8 cellular contexts compared by ENCODE assay signal in the genomic region with DNA sequence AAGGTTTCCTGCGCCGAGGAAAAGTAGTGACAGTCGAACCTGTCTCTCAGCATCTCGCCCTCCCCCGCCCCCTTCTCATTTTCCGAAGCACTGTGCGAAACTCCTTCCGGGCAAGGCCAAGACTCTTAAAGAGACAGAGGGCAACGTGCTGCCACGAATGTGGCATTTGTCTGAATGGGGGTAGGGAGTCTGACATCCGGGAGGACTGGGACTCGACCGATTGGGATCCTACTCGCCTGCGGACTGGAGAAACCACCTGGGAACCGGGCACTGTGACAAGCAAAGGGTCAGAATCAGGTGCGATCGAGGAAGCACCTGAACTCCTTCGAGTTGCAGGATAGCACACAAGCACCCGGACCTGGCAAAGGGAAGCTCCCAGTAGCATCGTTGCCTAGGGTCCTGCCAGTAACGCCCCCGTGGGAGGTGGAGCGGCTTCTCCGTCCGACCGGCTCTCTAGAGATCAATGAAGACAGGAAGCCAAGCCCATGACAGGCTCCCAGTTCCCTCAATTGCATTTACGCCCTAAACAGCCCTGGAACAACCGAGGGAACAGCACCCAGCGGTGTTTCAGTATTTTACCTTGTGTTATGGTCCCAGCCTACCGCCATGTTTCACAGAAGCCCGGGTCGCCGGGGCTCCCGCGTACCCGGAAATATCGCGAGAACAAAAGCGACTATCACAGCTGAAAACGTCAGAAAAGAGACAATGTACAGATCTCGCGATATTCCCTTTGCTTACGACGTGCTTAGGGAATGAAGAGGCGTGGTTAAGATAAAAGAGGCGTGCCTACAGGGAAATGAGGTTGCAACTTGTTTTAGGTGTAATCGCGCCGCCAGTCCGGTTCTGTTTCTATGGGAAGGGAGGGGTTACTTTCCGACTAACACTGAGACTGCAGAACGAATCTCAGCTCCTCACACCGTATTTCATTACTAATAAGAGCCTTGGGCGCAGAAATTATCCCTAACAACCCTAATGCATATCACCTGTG. TPM values are rescaled to one million over a fixed set of nuclear protein-coding genes. Genes with fewer than 3 reads are reported as not detected.
DNase-seq lines count a peak whose midpoint lies in the region; ATAC-seq and TF ChIP-seq lines count a peak whose summit lies in the region.

Gene ERGIC2, minus strand, starts transcription at position 637 of the 988 bp plus-strand sequence. CDS start 9,539 bp downstream, outside the sequence.

- DNase-seq in GM23338 (ENCODE audit: low spot score) (peak; percentile 100), LHCN-M2 (ENCODE audit: low read depth) (peak; percentile 98), RPMI8226 (peak; percentile 98), fibroblast of gingiva (ENCODE audit: low read depth) (peak; percentile 99), naive B cell (peak; percentile 93)
- DNase-seq in activated T-helper 1 cell treated with anti-CD3 and anti-CD28 coated beads, Interleukin-2, amount 50 U/mL, for 16 hours (ENCODE audit: low read depth in 1 of 2, low spot score in 1 of 2) = peak; percentile 65 to 77

- peaks cover 20% of the 10 kb centered on the region for H3K4me1 ChIP-seq in DOHH2 (ENCODE audit: control insufficient read depth, low read length)
- no peaks in the 10 kb centered on the region for H3K4me1 ChIP-seq in GM23338 (ENCODE audit: insufficient read depth)

- H2AFZ ChIP-seq in GM23338 = peak within 1 kb of the TSS; percentile 60

- H3K9me2 ChIP-seq in DOHH2 (replicated peaks; ENCODE audit: control insufficient read depth, low read length) (no peaks in the 10 kb centered on the region), GM23338 (ENCODE audit: insufficient read depth) (no peaks in the 10 kb centered on the region)

- H3K4me3 ChIP-seq in DOHH2 (ENCODE audit: low read length) (peak within 1 kb of the TSS; percentile 88), GM23338 (peak within 1 kb of the TSS; percentile 59)

- no peaks in the 10 kb centered on the region for H3K36me3 Mint-ChIP-seq in GM23338 (ENCODE audit: low read depth)
- no peaks in the 10 kb centered on the region for H3K36me3 Mint-ChIP-seq in naive B cell
- H3K36me3 Mint-ChIP-seq in stimulated activated memory B cell treated with anti-CD40 and anti-IgM and Interleukin-4, amounts not matched to agents 10 μg/mL and 1 μg/mL and 100 μg/mL, for 72 hours = peaks cover 7% of the 10 kb centered on the region

- H3K4me3 Mint-ChIP-seq in GM23338 (peak within 1 kb of the TSS; percentile 95), naive B cell (peak within 1 kb of the TSS; percentile 86 to 99 (median 96))
- H3K4me3 Mint-ChIP-seq in stimulated activated memory B cell treated with anti-CD40 and anti-IgM and Interleukin-4, amounts not matched to agents 10 μg/mL and 1 μg/mL and 100 μg/mL, for 72 hours = peak within 1 kb of the TSS; percentile 84

- H3K79me2 ChIP-seq in DOHH2 (ENCODE audit: control insufficient read depth, low read length) (peaks cover 51% of the 10 kb centered on the region), GM23338 (replicated peaks; ENCODE audit: insufficient read depth) (peaks cover 48% of the 10 kb centered on the region)

- H3K27me3 ChIP-seq in DOHH2 (ENCODE audit: control insufficient read depth, low read length) = no peaks in the 10 kb centered on the region
- H3K27me3 ChIP-seq in GM23338 (ENCODE audit: insufficient read depth) = no peaks in the 10 kb centered on the region

- no peaks in the 10 kb centered on the region for H4K20me1 ChIP-seq in DOHH2 (ENCODE audit: control insufficient read depth, insufficient read depth, low read depth, low read length)
- peaks cover 4% of the 10 kb centered on the region for H4K20me1 ChIP-seq in GM23338 (replicated peaks; ENCODE audit: insufficient read depth)

- H3K27ac ChIP-seq in DOHH2 (ENCODE audit: low read depth, low read length) = peak within 1 kb of the TSS; percentile 66
- 0 out of 2 replicates have a peak within 1 kb of the TSS, but pooled peaks have one; percentile 22 for H3K27ac ChIP-seq in GM23338 (ENCODE audit: low read depth)

- TF ChIP-seq CTCF in DOHH2 (IDR thresholded peaks at IDR 0.05; ENCODE audit: low read depth, low read length, poor library complexity, severe bottlenecking) (no peak), GM23338 (conservative IDR thresholded peaks at IDR 0.05; ENCODE audit: low read depth in 2 of 2) (no peak)

- H3K27ac Mint-ChIP-seq in GM23338 = peak within 1 kb of the TSS; percentile 97
- H3K27ac Mint-ChIP-seq in naive B cell = peak within 1 kb of the TSS; percentile 95 to 99 (median 98)
- peak within 1 kb of the TSS; percentile 84 for H3K27ac Mint-ChIP-seq in stimulated activated memory B cell treated with anti-CD40 and anti-IgM and Interleukin-4, amounts not matched to agents 10 μg/mL and 1 μg/mL and 100 μg/mL, for 72 hours

- H3K36me3 ChIP-seq in DOHH2 (ENCODE audit: control insufficient read depth, low read length) (peaks cover 36% of the 10 kb centered on the region), GM23338 (ENCODE audit: insufficient read depth) (no peaks in the 10 kb centered on the region)

- H3K9me3 ChIP-seq in DOHH2 (ENCODE audit: control insufficient read depth, insufficient read depth, low read length) = peaks cover 3% of the 10 kb centered on the region; the same call in 1 of the 2 replicates

- peak within 1 kb of the TSS; percentile 75 for H3K4me2 ChIP-seq in DOHH2 (ENCODE audit: low read length)
- peak within 1 kb of the TSS; percentile 87 for H3K4me2 ChIP-seq in GM23338

- H3K4me1 Mint-ChIP-seq in GM23338 = peaks cover 9% of the 10 kb centered on the region; the same call in 2 of the 3 replicates
- H3K4me1 Mint-ChIP-seq in naive B cell = peaks cover 22 to 43% (median 35%) of the 10 kb centered on the region in 3 donors
- H3K4me1 Mint-ChIP-seq in stimulated activated memory B cell treated with anti-CD40 and anti-IgM and Interleukin-4, amounts not matched to agents 10 μg/mL and 1 μg/mL and 100 μg/mL, for 72 hours = peaks cover 21% of the 10 kb centered on the region

- no peaks in the 10 kb centered on the region; the same call in 2 of the 3 replicates for H3K9me3 Mint-ChIP-seq in GM23338
- H3K9me3 Mint-ChIP-seq in naive B cell = no peaks in the 10 kb centered on the region
- no peaks in the 10 kb centered on the region for H3K9me3 Mint-ChIP-seq in stimulated activated memory B cell treated with anti-CD40 and anti-IgM and Interleukin-4, amounts not matched to agents 10 μg/mL and 1 μg/mL and 100 μg/mL, for 72 hours

- no peaks in the 10 kb centered on the region for H3F3A ChIP-seq in DOHH2 (ENCODE audit: control insufficient read depth, insufficient read depth)
- no peaks in the 10 kb centered on the region for H3F3A ChIP-seq in GM23338 (replicated peaks; ENCODE audit: low read depth)

- ATAC-seq in GM23338 = peak; percentile 94
- ATAC-seq in naive B cell (ENCODE audit: low read depth in 2 of 2) = peak; percentile 89 to 91
- ATAC-seq in stimulated activated memory B cell treated with anti-CD40 and anti-IgM and Interleukin-4, amounts not matched to agents 10 μg/mL and 1 μg/mL and 100 μg/mL, for 72 hours = peak; percentile 98

- H3K27me3 Mint-ChIP-seq in GM23338 (ENCODE audit: insufficient read depth, low read depth, poor library complexity) = peaks cover 3% of the 10 kb centered on the region
- H3K27me3 Mint-ChIP-seq in naive B cell = peaks cover 0 to 13% (median 4%) of the 10 kb centered on the region in 3 donors
- no peaks in the 10 kb centered on the region for H3K27me3 Mint-ChIP-seq in stimulated activated memory B cell treated with anti-CD40 and anti-IgM and Interleukin-4, amounts not matched to agents 10 μg/mL and 1 μg/mL and 100 μg/mL, for 72 hours

TF ChIP-seq in GM23338, 12 proteins besides CTCF, POLR2A, EP300 and RAD21:
- TF ChIP-seq REST (IDR thresholded peaks at IDR 0.05; ENCODE audit: unreplicated experiment) = no peak
- peak; percentile 69 for TF ChIP-seq POLR2AphosphoS5 (IDR thresholded peaks at IDR 0.05; ENCODE audit: low read depth)
- TF ChIP-seq ZNF114 (CRISPR knock-in tag; IDR thresholded peaks at IDR 0.05) = no peak
- peak; percentile 91 for TF ChIP-seq CREB1 (CRISPR knock-in tag; IDR thresholded peaks at IDR 0.05; ENCODE audit: low read depth)
- TF ChIP-seq NANOG (IDR thresholded peaks at IDR 0.05; ENCODE audit: borderline replicate concordance) = 0 out of 2 replicates have a peak, but pooled peaks have one; percentile 4
TF ChIP-seq in GM23338: peak in this region for 3.

RNA-seq across cellular contexts. Expression of gene ERGIC2, which starts in this region (rescaled TPM):
- total RNA-seq in GM23338 (2014; rRNA removed; shearing (Covaris generic)) = 52.6 and 77.1 TPM in 2 replicates
- polyA plus RNA-seq in GM23338 (2016; fragmentation: Nextera tagmentation; extraction: Ambion mirVana) (79.7 and 107 TPM in 2 replicates), naive B cell (ENCODE audit: low read depth in 6 of 6) (10 to 100 TPM; 37.7 to 71.2 (median 60.5) TPM)
- 115 and 119 TPM in 2 replicates for total RNA-seq in LHCN-M2 (2014; rRNA removed)
- polyA plus RNA-seq in LHCN-M2 (2012) = 37.8 TPM

Comparison
In these comparisons a context has a peak if more than half of its experiments do, and no peak if none do; other contexts are left out.
1. Peak in every context shown above with its lines: DNase-seq, ATAC-seq, H3K4me3 ChIP-seq and H3K27ac ChIP-seq.